8 cellular contexts compared by ENCODE assay signal in genomic region chr17:7579001-7579838, GRCh38. TPM values are rescaled to one million over a fixed set of nuclear protein-coding genes. Genes with fewer than 3 reads are reported as not detected.
A peak's percentile ranks its signal among the peaks of the same experiment; 100 is the strongest.
DNase-seq lines count a peak whose midpoint lies in the region; ATAC-seq and TF ChIP-seq lines count a peak whose summit lies in the region.

CD68 (plus strand) TSS chr17:7579638; CDS start chr17:7579678, 40 bp downstream.

- H3K4ac ChIP-seq in neuronal stem cell (ENCODE audit: low read length): no peak within 1 kb of the TSS

- peaks cover 64% of the 10 kb centered on the region for H3K36me3 Mint-ChIP-seq in HFFc6 (ENCODE audit: low read depth)
- H3K36me3 Mint-ChIP-seq in activated T-cell treated with anti-CD3 and anti-CD28 coated beads, Interleukin-2, amount 50 U/mL, for 4 hours (ENCODE audit: insufficient read depth): peaks cover 52% of the 10 kb centered on the region

- no peaks in the 10 kb centered on the region for H3K27me3 ChIP-seq in neuronal stem cell (ENCODE audit: control insufficient read depth in 3 of 3, insufficient read depth in 3 of 3, low read depth in 1 of 3, low read length in 3 of 3)
- no peaks in the 10 kb centered on the region for H3K27me3 ChIP-seq in tibial artery

- no peak within 1 kb of the TSS for H2AFZ ChIP-seq in neuronal stem cell (ENCODE audit: low read length)

- H3K4me3 Mint-ChIP-seq in HFFc6: peak within 1 kb of the TSS; percentile 71
- H3K4me3 Mint-ChIP-seq in activated T-cell treated with anti-CD3 and anti-CD28 coated beads, Interleukin-2, amount 50 U/mL, for 4 hours: peak within 1 kb of the TSS; percentile 58

- H3K4me1 Mint-ChIP-seq in HFFc6 (ENCODE audit: low read depth): peaks cover 91% of the 10 kb centered on the region
- H3K4me1 Mint-ChIP-seq in activated T-cell treated with anti-CD3 and anti-CD28 coated beads, Interleukin-2, amount 50 U/mL, for 4 hours (ENCODE audit: low read depth): peaks cover 83% of the 10 kb centered on the region

- ATAC-seq in activated T-cell treated with anti-CD3 and anti-CD28 coated beads, Interleukin-2, amount 50 U/mL, for 4 hours: peak; percentile 58 to 62

- H3K23ac ChIP-seq in neuronal stem cell (ENCODE audit: low read depth, low read length, poor library complexity): peak within 1 kb of the TSS; percentile 92

- no peak within 1 kb of the TSS for H2BK5ac ChIP-seq in neuronal stem cell (ENCODE audit: low read length)

- H3K18ac ChIP-seq in neuronal stem cell (ENCODE audit: low read length): no peak within 1 kb of the TSS

- no peak for TF ChIP-seq CTCF in HFFc6 (IDR thresholded peaks at IDR 0.05)
- no peak for TF ChIP-seq CTCF in fibroblast of the aortic adventitia (IDR thresholded peaks at IDR 0.05; ENCODE audit: insufficient read depth, low read length)
- TF ChIP-seq CTCF in tibial artery (IDR thresholded peaks at IDR 0.05): no peak

- intact Hi-C loops in tibial artery (cut with DNase I; ENCODE audit: low total_unique reads): no loop called here

- H3K14ac ChIP-seq in neuronal stem cell (ENCODE audit: low read length): no peak within 1 kb of the TSS

- H3K27ac Mint-ChIP-seq in HFFc6: peak within 1 kb of the TSS; percentile 97

- H3K4me2 ChIP-seq in neuronal stem cell (ENCODE audit: insufficient read depth, low read length, poor library complexity, severe bottlenecking): no peak within 1 kb of the TSS

- DNase-seq in ELF-1 (ENCODE audit: low read depth, low spot score) (peak; percentile 90), HFFc6 (peak; percentile 96), OCI-M2 (lab: John Stamatoyannopoulos, UW; ENCODE audit: unreplicated experiment) (peak; percentile 69), fibroblast of the aortic adventitia (ENCODE audit: low read depth) (peak; percentile 88), neuronal stem cell (ENCODE audit: low spot score) (no peak), tibial artery (peak; percentile 89 to 91), ecto neural progenitor cell (ENCODE audit: low spot score) (no peak)
- peak; percentile 63 for DNase-seq in activated T-cell treated with anti-CD3 and anti-CD28 coated beads, Interleukin-2, amount 50 U/mL, for 4 hours

- H2AK5ac ChIP-seq in neuronal stem cell (ENCODE audit: low read depth, low read length): no peak within 1 kb of the TSS

- H3K4me1 ChIP-seq in neuronal stem cell (ENCODE audit: control insufficient read depth in 2 of 2, insufficient read depth in 1 of 2, low read depth in 1 of 2, low read length in 2 of 2) (peaks cover 18 to 21% of the 10 kb centered on the region in 2 donors), tibial artery (peaks cover 10 to 63% (median 58%) of the 10 kb centered on the region in 4 donors)

- no CpG with 5 or more reads among the region's 7 CpGs for WGBS in neuronal stem cell (ENCODE audit: extremely low coverage in 2 of 2, insufficient read length in 2 of 2, insufficient replicate concordance in 1 of 2), 2 donors

- H3K27ac ChIP-seq in neuronal stem cell (replicated peaks; ENCODE audit: low read length): peak within 1 kb of the TSS; percentile 52
- H3K27ac ChIP-seq in tibial artery: peak within 1 kb of the TSS; percentile 85 to 92

- H3K4me3 ChIP-seq in fibroblast of the aortic adventitia (ENCODE audit: low read depth, low read length): peak within 1 kb of the TSS; percentile 48
- no peak within 1 kb of the TSS for H3K4me3 ChIP-seq in neuronal stem cell (ENCODE audit: low read length in 2 of 2)
- H3K4me3 ChIP-seq in tibial artery: peak within 1 kb of the TSS; percentile 25 to 44

- H3K36me3 ChIP-seq in neuronal stem cell (replicated peaks in 1 of 2; ENCODE audit: control insufficient read depth in 2 of 2, insufficient read depth in 2 of 2, low read length in 2 of 2): peaks cover 55 to 84% of the 10 kb centered on the region in 2 donors
- peaks cover 44 to 54% (median 51%) of the 10 kb centered on the region in 3 donors for H3K36me3 ChIP-seq in tibial artery

- no peak within 1 kb of the TSS for H4K8ac ChIP-seq in neuronal stem cell (ENCODE audit: low read depth, low read length)

- H2BK12ac ChIP-seq in neuronal stem cell (ENCODE audit: low read length): no peak within 1 kb of the TSS

- H2BK15ac ChIP-seq in neuronal stem cell (ENCODE audit: low read length): no peak within 1 kb of the TSS

- no peak within 1 kb of the TSS for H2BK120ac ChIP-seq in neuronal stem cell (ENCODE audit: low read depth, low read length)

- H3K9me3 ChIP-seq in neuronal stem cell (replicated peaks in 1 of 2; ENCODE audit: control insufficient read depth in 2 of 2, insufficient read depth in 1 of 2, low read depth in 1 of 2, low read length in 2 of 2): no peaks in the 10 kb centered on the region
- H3K9me3 ChIP-seq in tibial artery: no peaks in the 10 kb centered on the region

- peaks cover 60% of the 10 kb centered on the region for H3K27me3 Mint-ChIP-seq in HFFc6 (ENCODE audit: insufficient read depth)
- no peaks in the 10 kb centered on the region for H3K27me3 Mint-ChIP-seq in activated T-cell treated with anti-CD3 and anti-CD28 coated beads, Interleukin-2, amount 50 U/mL, for 4 hours (ENCODE audit: low read depth)

- peaks cover 6% of the 10 kb centered on the region for H3K9me3 Mint-ChIP-seq in HFFc6
- H3K9me3 Mint-ChIP-seq in activated T-cell treated with anti-CD3 and anti-CD28 coated beads, Interleukin-2, amount 50 U/mL, for 4 hours: no peaks in the 10 kb centered on the region

- H3K9ac ChIP-seq in neuronal stem cell (ENCODE audit: low read depth, low read length, poor library complexity): peak within 1 kb of the TSS; percentile 26

- no peak within 1 kb of the TSS for H4K91ac ChIP-seq in neuronal stem cell (ENCODE audit: low read depth, low read length, poor library complexity)

- H3K79me1 ChIP-seq in neuronal stem cell (ENCODE audit: low read depth, low read length): peaks cover 18% of the 10 kb centered on the region

RNA-seq across cellular contexts. Expression of gene CD68, which starts in this region (rescaled TPM):
- 10 to 100 TPM; 46.6 to 71.7 (median 68.5) TPM for total RNA-seq in HFFc6 (2021; fragmentation: NEBNext Ultra II Directional; extraction: Animal tissue kit (Norgen Biotek cat#: 25700))
- 1 to 10 TPM; 4.8 to 5.3 (median 4.9) TPM for total RNA-seq in activated T-cell treated with anti-CD3 and anti-CD28 coated beads, Interleukin-2, amount 50 U/mL, for 4 hours
- total RNA-seq in fibroblast of the aortic adventitia (ENCODE audit: low replicate concordance): 4.9 and 71.7 TPM in 2 replicates
- 0.13 TPM for polyA plus RNA-seq in neuronal stem cell (2013, experiment 1 of 2)
- 0.15 TPM for polyA plus RNA-seq in neuronal stem cell (2013, experiment 2 of 2)

Comparison
In these comparisons a context has a peak if more than half of its experiments do, and no peak if none do; other contexts are left out.
1. DNase-seq: peak in ELF-1 (single experiment), HFFc6 (single experiment), OCI-M2 (single experiment), activated T-cell treated with anti-CD3 and anti-CD28 coated beads, Interleukin-2, amount 50 U/mL, for 4 hours (single experiment), fibroblast of the aortic adventitia (single experiment) and tibial artery (2 of 2); none in neuronal stem cell (single experiment) and ecto neural progenitor cell (single experiment).
2. H3K4me3 ChIP-seq: peak in fibroblast of the aortic adventitia (single experiment) and tibial artery (2 of 2); none in neuronal stem cell (0 of 2).